In genomic region chr2:176078440-176079284, GRCh38 we compare ENCODE assay signal across 9 cellular contexts. TPM values are rescaled to one million over a fixed set of nuclear protein-coding genes. Genes with fewer than 3 reads are reported as not detected.
DNase-seq lines count a peak whose midpoint lies in the region; ATAC-seq and TF ChIP-seq lines count a peak whose summit lies in the region.
"Had no signal": no experiment of that assay in that cellular context is flagged by ENCODE, and none has a peak within 500 bp of the region (broad histone marks: within the 10 kb centered on the region; RNA-seq: fewer than 3 reads in every experiment).

No MANE protein-coding gene starts in this region.

- H3K4ac ChIP-seq in mesendoderm (ENCODE audit: low read depth, low read length) = no peak overlapping the region

- H3K79me2 ChIP-seq in mesendoderm (ENCODE audit: control insufficient read depth, insufficient read depth, low read length) = no peaks in the 10 kb centered on the region

- peaks cover 7% of the 10 kb centered on the region for H3K4me1 Mint-ChIP-seq in activated B cell treated with CpG ODN at 0.5 μM for 24 hours

- intact Hi-C loops in activated B cell treated with CpG ODN at 0.5 μM for 24 hours (cut with micrococcal nuclease) = loop anchor here (2.0 to 5.0 kb wide), 2 partner anchors 80 to 1741 kb away; no protein-coding TSS in a partner anchor

- H3K4me2 ChIP-seq in mesendoderm (ENCODE audit: low read length) = peak overlapping the region; percentile 21

- H3K79me1 ChIP-seq in mesendoderm (ENCODE audit: low read length) = no peaks in the 10 kb centered on the region

- peaks cover 63% of the 10 kb centered on the region for H3K27me3 Mint-ChIP-seq in activated B cell treated with CpG ODN at 0.5 μM for 24 hours

- no peak overlapping the region for H2BK5ac ChIP-seq in mesendoderm (ENCODE audit: low read length)

- TF ChIP-seq CTCF in BE2C (IDR thresholded peaks at IDR 0.05; ENCODE audit: low read depth, low read length) (no peak), activated B cell treated with CpG ODN at 0.5 μM for 24 hours (IDR thresholded peaks at IDR 0.05) (no peak)

- no peak overlapping the region for H2AK5ac ChIP-seq in mesendoderm (ENCODE audit: low read length)

- no peak overlapping the region for H3K9ac ChIP-seq in mesendoderm (ENCODE audit: low read length)

- DNase-seq in BE2C (no peak), ELF-1 (ENCODE audit: low read depth, low spot score) (peak; percentile 21), activated B cell treated with CpG ODN at 0.5 μM for 24 hours (no peak), mesendoderm (peak; percentile 45), KG1 (lab: John Stamatoyannopoulos, UW) (no peak), occipital lobe (lab: John Stamatoyannopoulos, UW) (no peak)

- no peaks in the 10 kb centered on the region for H3K36me3 ChIP-seq in BE2C
- H3K36me3 ChIP-seq in mesendoderm (ENCODE audit: control insufficient read depth, insufficient read depth, low read length) = no peaks in the 10 kb centered on the region

- no peaks in the 10 kb centered on the region; the same call in 1 of the 2 replicates for H3K9me3 ChIP-seq in BE2C

- H3K4me3 ChIP-seq in BE2C (ENCODE audit: low read depth, low read length) = peak overlapping the region; percentile 65
- no peak overlapping the region for H3K4me3 ChIP-seq in mesendoderm (ENCODE audit: low read length)

- CTCF ChIA-PET in activated B cell treated with CpG ODN at 0.5 μM for 24 hours (lab: Charles Lee) = no interaction called here

- peak overlapping the region; percentile 66 for H3K27ac Mint-ChIP-seq in activated B cell treated with CpG ODN at 0.5 μM for 24 hours

- H3K36me3 Mint-ChIP-seq in activated B cell treated with CpG ODN at 0.5 μM for 24 hours (ENCODE audit: low read depth) = peaks cover 5% of the 10 kb centered on the region

- peaks cover 2% of the 10 kb centered on the region for H3K9me3 Mint-ChIP-seq in activated B cell treated with CpG ODN at 0.5 μM for 24 hours

- no peak overlapping the region for H2BK15ac ChIP-seq in mesendoderm (replicated peaks; ENCODE audit: low read depth)

- no peak overlapping the region for H3K18ac ChIP-seq in mesendoderm (ENCODE audit: low read length)

- H4K8ac ChIP-seq in mesendoderm (ENCODE audit: low read depth, low read length) = no peak overlapping the region

- no peak overlapping the region for H4K5ac ChIP-seq in mesendoderm (ENCODE audit: low read length)

- ATAC-seq in activated B cell treated with CpG ODN at 0.5 μM for 24 hours (ENCODE audit: low read depth) = no peak
- no peak for ATAC-seq in GM18502 (IDR thresholded peaks at IDR 0.05; ENCODE audit: poor library complexity, unreplicated experiment)
- ATAC-seq in GM21515 (IDR thresholded peaks at IDR 0.05; ENCODE audit: unreplicated experiment) = no peak

- POLR2A ChIA-PET in activated B cell treated with CpG ODN at 0.5 μM for 24 hours (lab: Charles Lee) = no interaction called here

- no peak overlapping the region for H3K23ac ChIP-seq in mesendoderm (ENCODE audit: low read length)

- WGBS in mesendoderm (ENCODE audit: extremely low coverage, insufficient coverage, low lambda C conversion rate) = no CpG with 5 or more reads among the region's 26 CpGs

- H3K56ac ChIP-seq in mesendoderm (ENCODE audit: low read length) = no peak overlapping the region

- H3K4me3 Mint-ChIP-seq in activated B cell treated with CpG ODN at 0.5 μM for 24 hours = no peak overlapping the region

- H3K4me1 ChIP-seq in BE2C = no peaks in the 10 kb centered on the region
- H3K4me1 ChIP-seq in mesendoderm (ENCODE audit: control insufficient read depth, low read depth, low read length) = peaks cover 2% of the 10 kb centered on the region

- no peak overlapping the region for H3K27ac ChIP-seq in mesendoderm (ENCODE audit: low read depth, low read length)

- peaks cover 47% of the 10 kb centered on the region for H3K27me3 ChIP-seq in BE2C
- peaks cover 79% of the 10 kb centered on the region for H3K27me3 ChIP-seq in mesendoderm (ENCODE audit: insufficient read depth, low read length, poor library complexity)

- H2BK120ac ChIP-seq in mesendoderm (ENCODE audit: low read depth, low read length) = no peak overlapping the region

RNA-seq across cellular contexts. Expression of gene EVX2, which starts 5.1 kb away (rescaled TPM):
- polyA plus RNA-seq in BE2C (2012; ENCODE audit: insufficient read depth, insufficient read length, low read depth) = 0.11 TPM
- not detected in 2 replicates for total RNA-seq in activated B cell treated with CpG ODN at 0.5 μM for 24 hours
- 0.01 TPM for polyA plus RNA-seq in mesendoderm (2013, experiment 1 of 2)
- not detected for polyA plus RNA-seq in mesendoderm (2013, experiment 2 of 2)
- not detected for total RNA-seq in occipital lobe
- total RNA-seq: ureter had no signal

RNA-seq across cellular contexts. Expression of gene HOXD13, which starts 13.9 kb away (rescaled TPM):
- polyA plus RNA-seq in BE2C (2012; ENCODE audit: insufficient read depth, insufficient read length, low read depth) = 0.51 TPM
- total RNA-seq in activated B cell treated with CpG ODN at 0.5 μM for 24 hours (not detected in 2 replicates), occipital lobe (not detected)
- polyA plus RNA-seq in mesendoderm (2013, experiment 1 of 2) = 0.18 TPM
- 0.10 TPM for polyA plus RNA-seq in mesendoderm (2013, experiment 2 of 2)
- total RNA-seq: ureter had no signal

RNA-seq across cellular contexts. Expression of gene HOXD12, which starts 20.9 kb away (rescaled TPM):
- polyA plus RNA-seq in BE2C (2012; ENCODE audit: insufficient read depth, insufficient read length, low read depth) = not detected
- total RNA-seq in activated B cell treated with CpG ODN at 0.5 μM for 24 hours = not detected in 2 replicates
- not detected for polyA plus RNA-seq in mesendoderm (2013, experiment 1 of 2)
- not detected for polyA plus RNA-seq in mesendoderm (2013, experiment 2 of 2)
- not detected for total RNA-seq in occipital lobe
- total RNA-seq: ureter had no signal

RNA-seq across cellular contexts. Expression of gene HOXD11, which starts 28.4 kb away (rescaled TPM):
- not detected for polyA plus RNA-seq in BE2C (2012; ENCODE audit: insufficient read depth, insufficient read length, low read depth)
- total RNA-seq in activated B cell treated with CpG ODN at 0.5 μM for 24 hours (not detected in 2 replicates), occipital lobe (not detected)
- polyA plus RNA-seq in mesendoderm (2013, experiment 1 of 2) = 0.08 TPM
- polyA plus RNA-seq in mesendoderm (2013, experiment 2 of 2) = 0.08 TPM

RNA-seq across cellular contexts. Expression of gene HOXD10, which starts 37.9 kb away (rescaled TPM):
- 0.94 TPM for polyA plus RNA-seq in BE2C (2012; ENCODE audit: insufficient read depth, insufficient read length, low read depth)
- total RNA-seq in activated B cell treated with CpG ODN at 0.5 μM for 24 hours (not detected in 2 replicates), occipital lobe (not detected)
- polyA plus RNA-seq in mesendoderm (2013, experiment 1 of 2) = not detected
- polyA plus RNA-seq in mesendoderm (2013, experiment 2 of 2) = not detected

Comparison
In these comparisons a context has a peak if more than half of its experiments do, and no peak if none do; other contexts are left out.
1. DNase-seq: peak in ELF-1 (single experiment) and mesendoderm (single experiment); none in BE2C (single experiment), activated B cell treated with CpG ODN at 0.5 μM for 24 hours (single experiment), KG1 (single experiment) and occipital lobe (single experiment).